In genomic region chr10:94546058-94546595, GRCh38 we compare ENCODE assay signal across 8 cellular contexts. TPM values are rescaled to one million over a fixed set of nuclear protein-coding genes. Genes with fewer than 3 reads are reported as not detected.
DNase-seq lines count a peak whose midpoint lies in the region; ATAC-seq, FAIRE-seq and TF ChIP-seq lines count a peak whose summit lies in the region.

No MANE protein-coding gene starts in this region.

- peak; percentile 11 for FAIRE-seq in K562 (lab: Jason Lieb, UNC)

- H2AFZ ChIP-seq in K562 (ENCODE audit: low read depth, low read length): peak overlapping the region; percentile 97

- H3K9me3 ChIP-seq in K562 (replicated peaks; ENCODE audit: control insufficient read depth, insufficient read depth, low read depth, low read length): no peaks in the 10 kb centered on the region

- peak; percentile 4 to 14 for ATAC-seq in activated CD4-positive, CD25-positive, alpha-beta regulatory T cell treated with anti-CD3 and anti-CD28 coated beads, Interleukin-2, amount 50 U/mL, for 24 hours
- ATAC-seq in HG02610 (IDR thresholded peaks at IDR 0.05; ENCODE audit: unreplicated experiment): peak; percentile 12
- peak; percentile 72 for ATAC-seq in K562
- ATAC-seq in stimulated activated naive B cell treated with anti-CD40 and anti-IgM and Interleukin-4, amounts not matched to agents 10 μg/mL and 1 μg/mL and 100 μg/mL, for 72 hours (replicated peaks): peak; percentile 22
- no peak for ATAC-seq in GM21367 (IDR thresholded peaks at IDR 0.05; ENCODE audit: unreplicated experiment)

- peak overlapping the region; percentile 98 for H3K4me2 ChIP-seq in K562 (ENCODE audit: insufficient read depth, low read length)

- TF ChIP-seq POLR2A in K562 (conservative IDR thresholded peaks at IDR 0.05): no peak

- H3K27ac Mint-ChIP-seq in immature natural killer cell: peak overlapping the region in 5 of 6 donors; percentile 35 to 87 (median 74)
- H3K27ac Mint-ChIP-seq in stimulated activated naive B cell treated with anti-CD40 and anti-IgM and Interleukin-4, amounts not matched to agents 10 μg/mL and 1 μg/mL and 100 μg/mL, for 72 hours: peak overlapping the region; percentile 93

- no peaks in the 10 kb centered on the region for H3K9me1 ChIP-seq in K562 (ENCODE audit: control insufficient read depth, insufficient read depth, low read length)

- TSS peak; percentile 71 for BruUV-seq in K562 (replicated peaks; lab: Mats Ljungman, UMichigan)

- peaks cover 19% of the 10 kb centered on the region; the same call in 1 of the 3 replicates for H3K36me3 ChIP-seq in K562 (ENCODE audit: control insufficient read depth, insufficient read depth, low read length)

- WGBS in K562 (ENCODE audit: insufficient coverage, low coverage, missing lambda C conversion rate): 0% methylated on average over 13 of the region's 21 CpGs

- peaks cover 0 to 10% (median 6%) of the 10 kb centered on the region in 3 donors for H3K27me3 Mint-ChIP-seq in immature natural killer cell (ENCODE audit: low read depth in 3 of 3)
- H3K27me3 Mint-ChIP-seq in stimulated activated naive B cell treated with anti-CD40 and anti-IgM and Interleukin-4, amounts not matched to agents 10 μg/mL and 1 μg/mL and 100 μg/mL, for 72 hours: peaks cover 0 to 5% of the 10 kb centered on the region in 2 donors

- TF ChIP-seq RAD21 in K562 (CRISPR knock-in tag; conservative IDR thresholded peaks at IDR 0.05 in 1 of 2, IDR thresholded peaks at IDR 0.05 in 1 of 2): no peak

- in situ Hi-C loops in K562 (cut with MboI): no loop called here

- TF ChIP-seq EP300 in K562 (IDR thresholded peaks at IDR 0.05; ENCODE audit: low read length): no peak

- H4K20me1 ChIP-seq in K562 (replicated peaks; ENCODE audit: control insufficient read depth, insufficient read depth, low read length): no peaks in the 10 kb centered on the region

- CTCF ChIA-PET in K562 (lab: Yijun Ruan, JAX; ENCODE audit: low intra/inter-chr PET ratio): no interaction called here

- intact Hi-C loops in K562 (cut with micrococcal nuclease): no loop called here

- peak overlapping the region; percentile 90 to 96 for H3K9ac ChIP-seq in K562 (ENCODE audit: insufficient read depth in 1 of 2, low read depth in 2 of 2, low read length in 2 of 2)

- no peaks in the 10 kb centered on the region for H3K27me3 ChIP-seq in K562 (ENCODE audit: control insufficient read depth in 2 of 2, insufficient read depth in 2 of 2, low read length in 2 of 2)

- no peak for DNase-seq in activated CD4-positive, CD25-positive, alpha-beta regulatory T cell (lab: John Stamatoyannopoulos, UW)
- DNase-seq in NCI-H69 (lab: John Stamatoyannopoulos, UW): peak; percentile 66
- DNase-seq in K562 (ENCODE audit: extremely low read depth in 1 of 4, low spot score in 3 of 4): peak; percentile 10 to 30 (median 20)
- peak in 1 of 3 donors; percentile 12 for DNase-seq in immature natural killer cell
- DNase-seq in stimulated activated naive B cell treated with anti-CD40 and anti-IgM and Interleukin-4, amounts not matched to agents 10 μg/mL and 1 μg/mL and 100 μg/mL, for 72 hours: no peak

- POLR2A ChIA-PET in K562 (lab: Yijun Ruan, JAX): interaction anchor here (1.1 to 1.4 kb wide), 3 partner anchors 11 to 17 kb away, joined by 3 to 6 read pairs (median 4); no protein-coding TSS in a partner anchor

- H3K36me3 Mint-ChIP-seq in immature natural killer cell: no peaks in the 10 kb centered on the region
- peaks cover 1 to 19% of the 10 kb centered on the region in 2 donors for H3K36me3 Mint-ChIP-seq in stimulated activated naive B cell treated with anti-CD40 and anti-IgM and Interleukin-4, amounts not matched to agents 10 μg/mL and 1 μg/mL and 100 μg/mL, for 72 hours

- H3K9me3 Mint-ChIP-seq in immature natural killer cell: peaks cover 0 to 2% (median 0%) of the 10 kb centered on the region in 6 donors
- H3K9me3 Mint-ChIP-seq in stimulated activated naive B cell treated with anti-CD40 and anti-IgM and Interleukin-4, amounts not matched to agents 10 μg/mL and 1 μg/mL and 100 μg/mL, for 72 hours: peaks cover 2 to 5% of the 10 kb centered on the region in 2 donors

- peak overlapping the region; percentile 76 for H3K27ac ChIP-seq in K562 (ENCODE audit: extremely low read depth, low read depth, low read length)

- peaks cover 35% of the 10 kb centered on the region for H3K79me2 ChIP-seq in K562 (ENCODE audit: control insufficient read depth, insufficient read depth, low read length)

- H3K4me3 ChIP-seq in K562: peak overlapping the region; percentile 93

- H3K4me1 Mint-ChIP-seq in immature natural killer cell: peaks cover 25 to 29% of the 10 kb centered on the region in 2 donors
- peaks cover 14 to 19% of the 10 kb centered on the region in 2 donors for H3K4me1 Mint-ChIP-seq in stimulated activated naive B cell treated with anti-CD40 and anti-IgM and Interleukin-4, amounts not matched to agents 10 μg/mL and 1 μg/mL and 100 μg/mL, for 72 hours

- peaks cover 6 to 10% of the 10 kb centered on the region in 2 experiments; a peak in 4 of 5 replicates for H3K4me1 ChIP-seq in K562 (replicated peaks in 1 of 2; ENCODE audit: control insufficient read depth in 2 of 2, insufficient read depth in 2 of 2, low read length in 2 of 2)

- peak overlapping the region; percentile 88 to 98 (median 93) for H3K4me3 Mint-ChIP-seq in immature natural killer cell
- peak overlapping the region; percentile 97 to 98 for H3K4me3 Mint-ChIP-seq in stimulated activated naive B cell treated with anti-CD40 and anti-IgM and Interleukin-4, amounts not matched to agents 10 μg/mL and 1 μg/mL and 100 μg/mL, for 72 hours

- TF ChIP-seq CTCF in K562 (IDR thresholded peaks at IDR 0.05 in 2 of 3, conservative IDR thresholded peaks at IDR 0.05 in 1 of 3; ENCODE audit: insufficient read depth in 2 of 3, low read depth in 1 of 3, low read length in 3 of 3): no peak

TF ChIP-seq in K562, 482 proteins besides CTCF, POLR2A, EP300 and RAD21 (continues in another document):
- TF ChIP-seq ZNF592 (IDR thresholded peaks at IDR 0.05) (no peak), ZNF77 (CRISPR knock-in tag; IDR thresholded peaks at IDR 0.05) (no peak), PML (IDR thresholded peaks at IDR 0.05; ENCODE audit: low read length) (no peak), RBBP5 (IDR thresholded peaks at IDR 0.05; ENCODE audit: borderline replicate concordance, insufficient read depth, low read length, poor library complexity, severe bottlenecking) (peak; percentile 42), YY1 (IDR thresholded peaks at IDR 0.05; ENCODE audit: borderline replicate concordance in 1 of 3, control insufficient read depth in 1 of 3, extremely low read depth in 1 of 3, insufficient read depth in 3 of 3, insufficient read length in 1 of 3, insufficient replicate concordance in 2 of 3, low read depth in 1 of 3, low read length in 2 of 3) (peak in 1 of 3 experiments; percentile 18)

RNA-seq across cellular contexts. Expression of gene HELLS, which starts 0.5 kb away (rescaled TPM):
- total RNA-seq in K562 (2011; cell fraction: chromatin; rRNA removed; ENCODE audit: low replicate concordance): 77.0 and 189 TPM in 2 replicates
- total RNA-seq in K562 (2011; cell fraction: nucleolus; rRNA removed): 33.5 and 57.8 TPM in 2 replicates
- 110 and 174 TPM in 2 replicates for total RNA-seq in K562 (2011; cell fraction: nucleoplasm; rRNA removed)
- 28.6 and 39.9 TPM in 2 replicates for total RNA-seq in K562 (2014; rRNA removed)
- 52.1 and 55.5 TPM in 2 replicates for total RNA-seq in K562 (2014; rRNA removed; fragmentation: Illumina TruSeq; extraction: Trizol)
- 43.7 and 46.3 TPM in 2 replicates for total RNA-seq in K562 (2015; rRNA removed; fragmentation: Illumina TruSeq; extraction: Trizol)
- total RNA-seq in K562 (2021): 40.8 and 45.7 TPM in 2 replicates
- polyA plus RNA-seq in K562 (2011; rRNA removed): 19.6 and 24.7 TPM in 2 replicates
- polyA plus RNA-seq in K562 (2011; cell fraction: cytosol; rRNA removed): 8.1 and 14.9 TPM in 2 replicates
- 26.8 and 29.4 TPM in 2 replicates for polyA plus RNA-seq in K562 (2011; cell fraction: nucleus; rRNA removed)
- polyA plus RNA-seq in K562 (2012): 8.1 and 11.8 TPM in 2 replicates
- 14.3 and 15.4 TPM in 2 replicates for polyA plus RNA-seq in K562 (2014; fragmentation: Illumina TruSeq; extraction: Trizol)
- polyA plus RNA-seq in K562 (2014; fragmentation: Nextera tagmentation; extraction: Ambion mirVana): 10 to 100 TPM in 1 of 2 experiments, 1 to 10 TPM in 1; 8.8 to 12.1 TPM
- 23.9 and 24.5 TPM in 2 replicates for polyA plus RNA-seq in K562 (2014; rRNA removed)
- 38.9 and 46.0 TPM in 2 replicates for polyA minus RNA-seq in K562 (2011; rRNA and poly(A)+ RNA removed)
- 20.0 and 23.8 TPM in 2 replicates for polyA minus RNA-seq in K562 (2011; cell fraction: cytosol; rRNA and poly(A)+ RNA removed)
- 33.5 and 38.9 TPM in 2 replicates for polyA minus RNA-seq in K562 (2011; cell fraction: nucleus; rRNA and poly(A)+ RNA removed)
- polyA plus RNA-seq in immature natural killer cell: 1 to 10 TPM; 1.8 to 7.5 (median 2.9) TPM

Comparison
In these comparisons a context has a peak if more than half of its experiments do, and no peak if none do; other contexts are left out.
1. DNase-seq: peak in NCI-H69 (single experiment) and K562 (4 of 4); none in activated CD4-positive, CD25-positive, alpha-beta regulatory T cell (0 of 4) and stimulated activated naive B cell treated with anti-CD40 and anti-IgM and Interleukin-4, amounts not matched to agents 10 μg/mL and 1 μg/mL and 100 μg/mL, for 72 hours (single experiment).